8 cellular contexts compared by ENCODE assay signal in genomic region chr20:3846378-3846739, GRCh38. TPM values are rescaled to one million over a fixed set of nuclear protein-coding genes. Genes with fewer than 3 reads are reported as not detected.
A peak's percentile ranks its signal among the peaks of the same experiment; 100 is the strongest.
DNase-seq lines count a peak whose midpoint lies in the region; ATAC-seq and TF ChIP-seq lines count a peak whose summit lies in the region.

No MANE protein-coding gene starts in this region.

- peak overlapping the region; percentile 59 to 94 (median 86) for H3K27ac Mint-ChIP-seq in naive thymus-derived CD4-positive, alpha-beta T cell

- intact Hi-C loops in naive thymus-derived CD4-positive, alpha-beta T cell (cut with micrococcal nuclease), result loop anchor here (1.0 to 5.0 kb wide), 10 partner anchors 26 to 169 kb away; partner anchors contain the start of genes ADISSP (in 2 of the 2), AP5S1 (in 2 of the 2), CENPB (in 2 of the 2) and PANK2 (in 2 of the 2)

- H3K4me1 Mint-ChIP-seq in naive thymus-derived CD4-positive, alpha-beta T cell, result peaks cover 16 to 30% (median 27%) of the 10 kb centered on the region in 7 donors

- POLR2A ChIA-PET in AG04450 (lab: Yijun Ruan, JAX), result no interaction called here
- POLR2A ChIA-PET in naive thymus-derived CD4-positive, alpha-beta T cell (lab: Charles Lee), result interaction anchor here (0.9 to 1.4 kb wide), 2 partner anchors 9 to 20 kb away, joined by 4 to 8 read pairs; no protein-coding TSS in a partner anchor

- no peaks in the 10 kb centered on the region for H3K27me3 Mint-ChIP-seq in naive thymus-derived CD4-positive, alpha-beta T cell

- peak overlapping the region; percentile 85 to 93 (median 90) for H3K4me3 Mint-ChIP-seq in naive thymus-derived CD4-positive, alpha-beta T cell

- TF ChIP-seq CTCF in AG04450 (IDR thresholded peaks at IDR 0.05; ENCODE audit: low read depth, low read length) (no peak), coronary artery (IDR thresholded peaks at IDR 0.05) (no peak)

- H3K27ac ChIP-seq in AG04450 (ENCODE audit: low read depth, low read length) (peak overlapping the region; percentile 21), KOPT-K1 (ENCODE audit: low read depth, low read length, poor library complexity, severe bottlenecking) (peak overlapping the region; percentile 81), coronary artery (peak overlapping the region; percentile 93 to 94)
- peak overlapping the region; percentile 96 for H3K27ac ChIP-seq in naive thymus-derived CD4-positive, alpha-beta T cell (ENCODE audit: low read depth, low read length)

- DNase-seq in AG04450 (ENCODE audit: low read depth, low spot score), result no peak
- no peak for DNase-seq in coronary artery (ENCODE audit: low spot score)
- peak in 2 of 9 donors; percentile 7 to 21 for DNase-seq in naive thymus-derived CD4-positive, alpha-beta T cell
- DNase-seq in SW480 (ENCODE audit: low spot score), result no peak
- no peak for DNase-seq in NCI-H146 treated with DMSO at 0.1 percent for 48 hours (lab: John Stamatoyannopoulos, UW; ENCODE audit: unreplicated experiment)
- DNase-seq in ecto neural progenitor cell (ENCODE audit: low spot score), result no peak

- H3K4me1 ChIP-seq in naive thymus-derived CD4-positive, alpha-beta T cell (ENCODE audit: control insufficient read depth in 2 of 2, insufficient read depth in 2 of 2, low read length in 2 of 2), result peaks cover 0 to 10% of the 10 kb centered on the region in 2 donors

- ATAC-seq in naive thymus-derived CD4-positive, alpha-beta T cell, result no peak
- ATAC-seq in HG03045 (IDR thresholded peaks at IDR 0.05; ENCODE audit: unreplicated experiment), result no peak

- peaks cover 0 to 6% (median 0%) of the 10 kb centered on the region in 5 donors for H3K36me3 Mint-ChIP-seq in naive thymus-derived CD4-positive, alpha-beta T cell

- CTCF ChIA-PET in AG04450 (lab: Charles Lee), result no interaction called here
- CTCF ChIA-PET in naive thymus-derived CD4-positive, alpha-beta T cell (lab: Charles Lee), result no interaction called here

- H3K9me3 ChIP-seq in AG04450 (ENCODE audit: control insufficient read depth, insufficient read depth, low read length) (no peaks in the 10 kb centered on the region; the same call in 1 of the 2 replicates), KOPT-K1 (ENCODE audit: insufficient read depth, low read length, poor library complexity, severe bottlenecking) (no peaks in the 10 kb centered on the region)
- H3K9me3 ChIP-seq in naive thymus-derived CD4-positive, alpha-beta T cell (ENCODE audit: control insufficient read depth in 2 of 3, low read length in 3 of 3), result no peaks in the 10 kb centered on the region

- no peaks in the 10 kb centered on the region for H3K9me3 Mint-ChIP-seq in naive thymus-derived CD4-positive, alpha-beta T cell

- H3K27me3 ChIP-seq in AG04450 (ENCODE audit: control insufficient read depth, insufficient read depth, low read length), result no peaks in the 10 kb centered on the region
- no peaks in the 10 kb centered on the region for H3K27me3 ChIP-seq in naive thymus-derived CD4-positive, alpha-beta T cell (ENCODE audit: control insufficient read depth in 2 of 2, insufficient read depth in 2 of 2, low read length in 2 of 2)

- peaks cover 5% of the 10 kb centered on the region; the same call in 1 of the 2 replicates for H3K36me3 ChIP-seq in KOPT-K1 (ENCODE audit: insufficient read depth, low read length)
- peaks cover 0 to 9% (median 0%) of the 10 kb centered on the region in 3 experiments for H3K36me3 ChIP-seq in naive thymus-derived CD4-positive, alpha-beta T cell (ENCODE audit: control insufficient read depth in 2 of 3, insufficient read depth in 3 of 3, low read length in 3 of 3)

- H3K4me3 ChIP-seq in AG04450 (ENCODE audit: low read depth, low read length) (peak overlapping the region; percentile 83), coronary artery (peak overlapping the region; percentile 96)
- H3K4me3 ChIP-seq in naive thymus-derived CD4-positive, alpha-beta T cell (ENCODE audit: low read length), result peak overlapping the region; percentile 86

RNA-seq across cellular contexts. Expression of gene MAVS, which starts 0.3 kb away (rescaled TPM):
- 16.4 and 18.2 TPM in 2 replicates for polyA plus RNA-seq in AG04450 (2011; rRNA removed)
- polyA minus RNA-seq in AG04450 (2011; rRNA and poly(A)+ RNA removed), result 40.2 and 42.4 TPM in 2 replicates
- total RNA-seq in naive thymus-derived CD4-positive, alpha-beta T cell, result 10 to 100 TPM; 23.3 to 49.9 (median 41.5) TPM
- polyA plus RNA-seq in naive thymus-derived CD4-positive, alpha-beta T cell, result 10 to 100 TPM in 1 of 2 donors, 1 to 10 TPM in 1; 3.5 to 10.1 TPM

RNA-seq across cellular contexts. Expression of gene AP5S1, which starts 26.0 kb away (rescaled TPM):
- polyA plus RNA-seq in AG04450 (2011; rRNA removed), result 7.8 and 11.7 TPM in 2 replicates
- 10.3 and 14.3 TPM in 2 replicates for polyA minus RNA-seq in AG04450 (2011; rRNA and poly(A)+ RNA removed)
- total RNA-seq in naive thymus-derived CD4-positive, alpha-beta T cell, result 10 to 100 TPM in 4 of 5 experiments, 1 to 10 TPM in 1; 7.9 to 14.0 (median 10.8) TPM
- 10 to 100 TPM; 19.8 to 25.9 TPM for polyA plus RNA-seq in naive thymus-derived CD4-positive, alpha-beta T cell

RNA-seq across cellular contexts. Expression of gene PANK2, which starts 42.8 kb away (rescaled TPM):
- polyA plus RNA-seq in AG04450 (2011; rRNA removed), result 24.9 and 32.2 TPM in 2 replicates
- 27.8 and 35.2 TPM in 2 replicates for polyA minus RNA-seq in AG04450 (2011; rRNA and poly(A)+ RNA removed)
- total RNA-seq in naive thymus-derived CD4-positive, alpha-beta T cell, result 10 to 100 TPM; 42.4 to 69.7 (median 59.1) TPM
- polyA plus RNA-seq in naive thymus-derived CD4-positive, alpha-beta T cell, result 10 to 100 TPM; 39.0 to 46.9 TPM

RNA-seq across cellular contexts. Expression of gene CDC25B, which starts 50.2 kb away (rescaled TPM):
- polyA plus RNA-seq in AG04450 (2011; rRNA removed), result 57.3 and 58.9 TPM in 2 replicates
- 41.1 and 48.7 TPM in 2 replicates for polyA minus RNA-seq in AG04450 (2011; rRNA and poly(A)+ RNA removed)
- total RNA-seq in naive thymus-derived CD4-positive, alpha-beta T cell, result 100 to 1,000 TPM; 166 to 392 (median 281) TPM
- 10 to 100 TPM; 37.0 to 45.7 TPM for polyA plus RNA-seq in naive thymus-derived CD4-positive, alpha-beta T cell

RNA-seq across cellular contexts. Expression of gene CENPB, which starts 59.8 kb away (rescaled TPM):
- 29.7 and 37.0 TPM in 2 replicates for polyA plus RNA-seq in AG04450 (2011; rRNA removed)
- polyA minus RNA-seq in AG04450 (2011; rRNA and poly(A)+ RNA removed), result 40.4 and 42.7 TPM in 2 replicates
- total RNA-seq in naive thymus-derived CD4-positive, alpha-beta T cell, result 10 to 100 TPM; 35.3 to 73.6 (median 50.0) TPM
- polyA plus RNA-seq in naive thymus-derived CD4-positive, alpha-beta T cell, result 1 to 10 TPM; 1.3 to 1.8 TPM

Comparison
In these comparisons a context has a peak if more than half of its experiments do, and no peak if none do; other contexts are left out.
1. H3K27ac ChIP-seq: peak in every context shown above with its lines; median percentile 96 in naive thymus-derived CD4-positive, alpha-beta T cell; 94 in coronary artery; 81 in KOPT-K1; 21 in AG04450.